Comparison of ENCODE assay signal across 11 cellular contexts in genomic region chr5:39519566-39520231, GRCh38.
A peak's percentile ranks its signal among the peaks of the same experiment; 100 is the strongest.
DNase-seq lines count a peak whose midpoint lies in the region; ATAC-seq and TF ChIP-seq lines count a peak whose summit lies in the region.
"Had no signal": no experiment of that assay in that cellular context is flagged by ENCODE, and none has a peak within 500 bp of the region (broad histone marks: within the 10 kb centered on the region; RNA-seq: fewer than 3 reads in every experiment).

No MANE protein-coding gene starts in this region.

- ATAC-seq in left cardiac atrium (peak; percentile 60 to 62), sciatic nerve (peak; percentile 78), GM19455 (IDR thresholded peaks at IDR 0.05; ENCODE audit: unreplicated experiment) (no peak)

- 51 to 72% (median 62%) methylated on average over 3 of the region's 3 CpGs for WGBS in adrenal gland, 4 donors

- H3K4me1 ChIP-seq in adrenal gland (replicated peaks in 1 of 2): peaks cover 4 to 29% of the 10 kb centered on the region in 2 donors
- H3K4me1 ChIP-seq: prostate gland had no signal

- TF ChIP-seq POLR2A in adrenal gland (IDR thresholded peaks at IDR 0.05): no peak

- intact Hi-C loops in adrenal gland (cut with DNase I): no loop called here
- intact Hi-C loops in left cardiac atrium (cut with DNase I): loop anchor here in 1 of 2 donors (5.0 kb wide), 1 partner anchor 97 kb away; the partner anchor contains the start of gene DAB2
- intact Hi-C loops in sciatic nerve (cut with DNase I): no loop called here

- DNase-seq in ELR (ENCODE audit: low read depth): peak; percentile 48
- DNase-seq in adrenal gland: no peak
- DNase-seq in left cardiac atrium: no peak
- DNase-seq in sciatic nerve (ENCODE audit: low spot score): no peak
- no peak for DNase-seq in DMS53 (lab: John Stamatoyannopoulos, UW)
- no peak for DNase-seq in HPDE6-E6E7 (ENCODE audit: extremely low spot score)
- DNase-seq in T1000 (lab: John Stamatoyannopoulos, UW): no peak
- DNase-seq: activated CD4-positive, CD25-positive, alpha-beta regulatory T cell; NCI-H2171 had no signal

- no peaks in the 10 kb centered on the region for H3K36me3 ChIP-seq in adrenal gland (replicated peaks in 1 of 2)
- H3K36me3 ChIP-seq: prostate gland had no signal

- no peaks in the 10 kb centered on the region for H3K27me3 ChIP-seq in adrenal gland

- H3K27ac ChIP-seq in adrenal gland: peak overlapping the region in 3 of 5 donors; percentile 10 to 62 (median 25)
- H3K27ac ChIP-seq: prostate gland had no signal

- no peak for TF ChIP-seq CTCF in adrenal gland (IDR thresholded peaks at IDR 0.05)

- H3K9me3 ChIP-seq in adrenal gland (replicated peaks in 1 of 3): no peaks in the 10 kb centered on the region
- H3K9me3 ChIP-seq: prostate gland had no signal

- H3K4me3 ChIP-seq in adrenal gland: no peak overlapping the region
- H3K4me3 ChIP-seq: prostate gland had no signal
